In the genomic region with DNA sequence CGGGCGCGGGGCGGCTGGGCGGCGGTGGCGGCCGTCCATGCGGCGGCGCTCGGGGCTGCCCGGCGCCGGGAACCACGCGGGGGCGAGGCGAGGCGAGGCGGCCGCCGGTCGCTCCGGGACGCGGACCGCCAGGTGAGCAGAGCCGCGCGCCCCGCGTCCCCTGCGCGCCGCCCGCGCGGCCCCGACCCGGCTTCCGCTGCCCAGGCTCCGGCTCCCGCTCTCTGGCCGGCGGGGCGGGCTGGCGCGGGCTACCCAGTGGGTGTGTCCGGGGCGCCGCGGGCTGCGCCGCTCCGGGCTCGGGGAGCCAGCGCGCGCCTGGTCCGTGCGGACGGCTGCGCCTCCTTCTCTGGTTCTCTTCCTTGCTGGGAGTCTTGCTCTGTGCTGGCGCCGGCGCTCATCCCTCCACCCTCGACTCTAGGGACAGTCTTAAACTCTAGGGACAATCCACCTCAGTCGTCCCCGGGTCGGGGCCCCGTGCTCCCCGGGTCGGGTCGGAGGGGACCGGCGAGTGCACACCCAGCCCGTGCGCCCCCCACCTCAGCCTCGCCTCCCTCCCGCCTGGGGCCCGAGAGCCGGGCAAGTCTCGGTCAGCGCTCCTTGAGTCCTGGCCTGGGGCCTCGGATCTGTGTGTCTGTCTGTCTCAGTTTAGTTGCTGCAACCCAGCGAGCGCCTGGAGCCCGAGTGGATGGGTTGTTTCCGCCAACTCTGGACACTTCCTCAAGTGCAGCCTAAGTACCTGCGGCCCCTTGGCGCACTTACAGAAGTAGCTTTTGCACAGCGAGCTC, we compare ENCODE assay signal across 8 cellular contexts. TPM values are rescaled to one million over a fixed set of nuclear protein-coding genes. Genes with fewer than 3 reads are reported as not detected.
DNase-seq lines count a peak whose midpoint lies in the region; ATAC-seq and TF ChIP-seq lines count a peak whose summit lies in the region.

No MANE protein-coding gene starts in this region.

- H3K4me1 ChIP-seq in adipocyte (ENCODE audit: control insufficient read depth, insufficient read depth, low read length) (peaks cover 13% of the 10 kb centered on the region), sigmoid colon (peaks cover 0 to 7% (median 6%) of the 10 kb centered on the region in 4 donors)

- no peak overlapping the region for H3K27ac ChIP-seq in sigmoid colon

- no peak for TF ChIP-seq POLR2A in sigmoid colon (IDR thresholded peaks at IDR 0.05)

- H3K4me3 ChIP-seq in adipocyte (ENCODE audit: low read length): peak overlapping the region; percentile 83
- peak overlapping the region; percentile 9 to 53 (median 44) for H3K4me3 ChIP-seq in sigmoid colon

- H3K27me3 ChIP-seq in adipocyte (replicated peaks; ENCODE audit: control insufficient read depth, insufficient read depth, low read length): no peaks in the 10 kb centered on the region
- H3K27me3 ChIP-seq in sigmoid colon: peaks cover 0 to 20% (median 0%) of the 10 kb centered on the region in 3 donors

- H3K36me3 ChIP-seq in adipocyte (ENCODE audit: control insufficient read depth, insufficient read depth, low read length, severe bottlenecking) (no peaks in the 10 kb centered on the region), sigmoid colon (no peaks in the 10 kb centered on the region)

- in situ Hi-C loops in KBM-7 (cut with MboI; ENCODE audit: low pct_unique_long_range_greater_than_20kb, low sequenced_read_pairs): no loop called here

- no peak for TF ChIP-seq EP300 in sigmoid colon (IDR thresholded peaks at IDR 0.05)

- no peak for TF ChIP-seq CTCF in sigmoid colon (IDR thresholded peaks at IDR 0.05)

- peak overlapping the region; percentile 75 for H3K9ac ChIP-seq in adipocyte (ENCODE audit: low read length)

- 0 to 1% methylated on average over 93 of the region's 93 CpGs for WGBS in sigmoid colon, 2 donors

- H3K9me3 ChIP-seq in adipocyte (ENCODE audit: control insufficient read depth, low read length) (no peaks in the 10 kb centered on the region), sigmoid colon (no peaks in the 10 kb centered on the region)

- DNase-seq in EL (peak; percentile 65), KBM-7 (peak; percentile 40), adipocyte (ENCODE audit: low read depth) (peak; percentile 79), hepatic stellate cell (ENCODE audit: low spot score) (peak; percentile 67), sigmoid colon (no peak), NCI-H446 (lab: John Stamatoyannopoulos, UW) (no peak), T-helper 9 cell (no peak)

- peak; percentile 45 for ATAC-seq in GM21515 (IDR thresholded peaks at IDR 0.05; ENCODE audit: unreplicated experiment)

- intact Hi-C loops in sigmoid colon (cut with DNase I): loop anchor here (1.0 kb wide), 1 partner anchor 324 kb away; no protein-coding TSS in a partner anchor

RNA-seq across cellular contexts. Expression of a gene that starts 0.5 kb away (rescaled TPM):
- 1 to 10 TPM; 1.4 to 2.2 (median 2.0) TPM for total RNA-seq in sigmoid colon
- 1 to 10 TPM; 2.4 to 7.8 (median 5.1) TPM for polyA plus RNA-seq in sigmoid colon

Comparison
In these comparisons a context has a peak if more than half of its experiments do, and no peak if none do; other contexts are left out.
1. DNase-seq: peak in EL (single experiment), KBM-7 (single experiment), adipocyte (single experiment) and hepatic stellate cell (single experiment); none in sigmoid colon (single experiment), NCI-H446 (0 of 2) and T-helper 9 cell (single experiment).